ENCODE assay signal across 14 cellular contexts in genomic region chr5:66850354-66851075, GRCh38.
DNase-seq lines count a peak whose midpoint lies in the region; ATAC-seq and TF ChIP-seq lines count a peak whose summit lies in the region.
"Had no signal": no experiment of that assay in that cellular context is flagged by ENCODE, and none has a peak within 500 bp of the region (broad histone marks: within the 10 kb centered on the region; RNA-seq: fewer than 3 reads in every experiment).

No MANE protein-coding gene starts in this region.

- H3K79me2 ChIP-seq in mesendoderm (ENCODE audit: control insufficient read depth, insufficient read depth, low read length) = no peaks in the 10 kb centered on the region

- no peak for DNase-seq in CD14-positive monocyte (ENCODE audit: low spot score)
- DNase-seq in NB4 (ENCODE audit: low read depth) = peak; percentile 72
- peak; percentile 36 for DNase-seq in mesendoderm
- DNase-seq in occipital lobe (lab: John Stamatoyannopoulos, UW) = no peak
- DNase-seq in chondrocyte (ENCODE audit: low spot score) = no peak
- DNase-seq in brain microvascular endothelial cell = no peak
- DNase-seq: amygdala; CD4-positive, CD25-positive, alpha-beta regulatory T cell; GDM1; heart right ventricle; NCI-H1694 had no signal

- H3K4me3 ChIP-seq in NB4 (ENCODE audit: low read depth, low read length) (no peak overlapping the region), mesendoderm (ENCODE audit: low read length) (no peak overlapping the region), brain microvascular endothelial cell (ENCODE audit: low read depth, low read length) (no peak overlapping the region)
- H3K4me3 ChIP-seq: heart right ventricle had no signal

- no peaks in the 10 kb centered on the region for H3K79me1 ChIP-seq in mesendoderm (ENCODE audit: low read length)

- in situ Hi-C loops in brain microvascular endothelial cell (cut with HindIII; ENCODE audit: low pct_ligation_motif_present, low sequenced_read_pairs) = no loop called here

- no peaks in the 10 kb centered on the region for H3K36me3 Mint-ChIP-seq in CD14-positive monocyte
- no peaks in the 10 kb centered on the region for H3K36me3 Mint-ChIP-seq in brain
- no peaks in the 10 kb centered on the region for H3K36me3 Mint-ChIP-seq in chondrocyte (ENCODE audit: low read depth)
- H3K36me3 Mint-ChIP-seq: CD4-positive, CD25-positive, alpha-beta regulatory T cell; stimulated activated memory B cell treated with anti-CD40 and anti-IgM and Interleukin-4, amounts not matched to agents 10 μg/mL and 1 μg/mL and 100 μg/mL, for 72 hours had no signal

- H4K5ac ChIP-seq in mesendoderm (ENCODE audit: low read length) = no peak overlapping the region

- H3K18ac ChIP-seq in mesendoderm (ENCODE audit: low read length) = no peak overlapping the region

- no peak for ATAC-seq in HG03025 (IDR thresholded peaks at IDR 0.05; ENCODE audit: low FRiP score, unreplicated experiment)
- ATAC-seq: stimulated activated memory B cell treated with anti-CD40 and anti-IgM and Interleukin-4, amounts not matched to agents 10 μg/mL and 1 μg/mL and 100 μg/mL, for 72 hours had no signal

- no peak for TF ChIP-seq POLR2A in NB4 (IDR thresholded peaks at IDR 0.05; ENCODE audit: extremely low read depth, insufficient read length)

- no peaks in the 10 kb centered on the region for H3K4me1 ChIP-seq in mesendoderm (ENCODE audit: control insufficient read depth, low read depth, low read length)

- no peak overlapping the region for H2BK120ac ChIP-seq in mesendoderm (ENCODE audit: low read depth, low read length)

- H3K27me3 Mint-ChIP-seq in CD14-positive monocyte (ENCODE audit: low read depth in 3 of 3) (peaks cover 0 to 5% (median 0%) of the 10 kb centered on the region in 3 donors), brain (no peaks in the 10 kb centered on the region), chondrocyte (ENCODE audit: low read depth) (no peaks in the 10 kb centered on the region)
- H3K27me3 Mint-ChIP-seq: stimulated activated memory B cell treated with anti-CD40 and anti-IgM and Interleukin-4, amounts not matched to agents 10 μg/mL and 1 μg/mL and 100 μg/mL, for 72 hours had no signal

- H3K9ac ChIP-seq in mesendoderm (ENCODE audit: low read length) = no peak overlapping the region

- H3K9me3 Mint-ChIP-seq in CD14-positive monocyte (peaks cover 0 to 6% (median 0%) of the 10 kb centered on the region in 7 donors), brain (no peaks in the 10 kb centered on the region), chondrocyte (ENCODE audit: low read depth) (no peaks in the 10 kb centered on the region)
- H3K9me3 Mint-ChIP-seq: CD4-positive, CD25-positive, alpha-beta regulatory T cell; stimulated activated memory B cell treated with anti-CD40 and anti-IgM and Interleukin-4, amounts not matched to agents 10 μg/mL and 1 μg/mL and 100 μg/mL, for 72 hours had no signal

- H3K36me3 ChIP-seq in mesendoderm (ENCODE audit: control insufficient read depth, insufficient read depth, low read length) (no peaks in the 10 kb centered on the region), brain microvascular endothelial cell (replicated peaks) (no peaks in the 10 kb centered on the region)
- H3K36me3 ChIP-seq: heart right ventricle had no signal

- no CpG with 5 or more reads among the region's 5 CpGs for WGBS in mesendoderm (ENCODE audit: extremely low coverage, insufficient coverage, low lambda C conversion rate)

- H3K23ac ChIP-seq in mesendoderm (ENCODE audit: low read length) = no peak overlapping the region

- peaks cover 51% of the 10 kb centered on the region for H3K4me1 Mint-ChIP-seq in CD14-positive monocyte
- peaks cover 21% of the 10 kb centered on the region for H3K4me1 Mint-ChIP-seq in brain
- peaks cover 23% of the 10 kb centered on the region for H3K4me1 Mint-ChIP-seq in chondrocyte (ENCODE audit: low read depth)
- H3K4me1 Mint-ChIP-seq: CD4-positive, CD25-positive, alpha-beta regulatory T cell had no signal

- no peak overlapping the region for H2AK5ac ChIP-seq in mesendoderm (ENCODE audit: low read length)

- no peak overlapping the region for H3K4me2 ChIP-seq in mesendoderm (ENCODE audit: low read length)

- H3K4me3 Mint-ChIP-seq in CD14-positive monocyte (peak overlapping the region in 1 of 2 donors; percentile 53), brain (peak overlapping the region in 4 of 5 experiments; percentile 16 to 56 (median 48)), chondrocyte (ENCODE audit: unreplicated experiment) (no peak overlapping the region)
- H3K4me3 Mint-ChIP-seq: CD4-positive, CD25-positive, alpha-beta regulatory T cell; stimulated activated memory B cell treated with anti-CD40 and anti-IgM and Interleukin-4, amounts not matched to agents 10 μg/mL and 1 μg/mL and 100 μg/mL, for 72 hours had no signal

- TF ChIP-seq CTCF in CD14-positive monocyte (IDR thresholded peaks at IDR 0.05) = no peak
- TF ChIP-seq CTCF in NB4 (IDR thresholded peaks at IDR 0.05; ENCODE audit: low read depth, low read length) = no peak
- TF ChIP-seq CTCF in brain (conservative IDR thresholded peaks at IDR 0.05) = no peak
- TF ChIP-seq CTCF in chondrocyte (IDR thresholded peaks at IDR 0.05) = no peak
- TF ChIP-seq CTCF in brain microvascular endothelial cell (IDR thresholded peaks at IDR 0.05; ENCODE audit: low read depth, low read length, missing control alignments) = no peak

- no peak overlapping the region for H2BK15ac ChIP-seq in mesendoderm (replicated peaks; ENCODE audit: low read depth)

- H3K27ac Mint-ChIP-seq in CD14-positive monocyte (peak overlapping the region; percentile 42 to 89 (median 79)), brain (peak overlapping the region in 1 of 5 experiments; percentile 19), chondrocyte (ENCODE audit: unreplicated experiment) (no peak overlapping the region)
- H3K27ac Mint-ChIP-seq: CD4-positive, CD25-positive, alpha-beta regulatory T cell; stimulated activated memory B cell treated with anti-CD40 and anti-IgM and Interleukin-4, amounts not matched to agents 10 μg/mL and 1 μg/mL and 100 μg/mL, for 72 hours had no signal

- no peak overlapping the region for H3K56ac ChIP-seq in mesendoderm (ENCODE audit: low read length)

- no peak overlapping the region for H4K8ac ChIP-seq in mesendoderm (ENCODE audit: low read depth, low read length)

- no peak overlapping the region for H3K4ac ChIP-seq in mesendoderm (ENCODE audit: low read depth, low read length)

- H3K27me3 ChIP-seq in mesendoderm (ENCODE audit: insufficient read depth, low read length, poor library complexity) = no peaks in the 10 kb centered on the region
- H3K27me3 ChIP-seq in brain microvascular endothelial cell (replicated peaks) = no peaks in the 10 kb centered on the region
- H3K27me3 ChIP-seq: heart right ventricle had no signal

- H2BK5ac ChIP-seq in mesendoderm (ENCODE audit: low read length) = no peak overlapping the region

- intact Hi-C loops in CD14-positive monocyte (cut with micrococcal nuclease) = no loop called here

- H3K27ac ChIP-seq in mesendoderm (ENCODE audit: low read depth, low read length) = no peak overlapping the region
- no peak overlapping the region for H3K27ac ChIP-seq in brain microvascular endothelial cell

Comparison
In these comparisons a context has a peak if more than half of its experiments do, and no peak if none do; other contexts are left out.
1. DNase-seq: peak in NB4 (single experiment) and mesendoderm (single experiment); none in CD14-positive monocyte (single experiment), occipital lobe (single experiment), chondrocyte (single experiment) and brain microvascular endothelial cell (single experiment).